1 cellular context compared by ENCODE assay signal in genomic region chr6:163753430-163753829, GRCh38.
TF ChIP-seq lines count a peak whose summit lies in the region.

No MANE protein-coding gene starts in this region.

TF ChIP-seq in IMR-90, 13 proteins besides CTCF, POLR2A, EP300 and RAD21 (continued from another document):
- TF ChIP-seq USF2 (IDR thresholded peaks at IDR 0.05; ENCODE audit: low read depth, low read length) (no peak), BHLHE40 (IDR thresholded peaks at IDR 0.05; ENCODE audit: low read depth, low read length) (no peak), SMC3 (IDR thresholded peaks at IDR 0.05; ENCODE audit: low read depth, low read length) (no peak)
TF ChIP-seq in IMR-90: peak in this region for 0.
